Comparison of ENCODE assay signal across 1 cellular context in the genomic region with DNA sequence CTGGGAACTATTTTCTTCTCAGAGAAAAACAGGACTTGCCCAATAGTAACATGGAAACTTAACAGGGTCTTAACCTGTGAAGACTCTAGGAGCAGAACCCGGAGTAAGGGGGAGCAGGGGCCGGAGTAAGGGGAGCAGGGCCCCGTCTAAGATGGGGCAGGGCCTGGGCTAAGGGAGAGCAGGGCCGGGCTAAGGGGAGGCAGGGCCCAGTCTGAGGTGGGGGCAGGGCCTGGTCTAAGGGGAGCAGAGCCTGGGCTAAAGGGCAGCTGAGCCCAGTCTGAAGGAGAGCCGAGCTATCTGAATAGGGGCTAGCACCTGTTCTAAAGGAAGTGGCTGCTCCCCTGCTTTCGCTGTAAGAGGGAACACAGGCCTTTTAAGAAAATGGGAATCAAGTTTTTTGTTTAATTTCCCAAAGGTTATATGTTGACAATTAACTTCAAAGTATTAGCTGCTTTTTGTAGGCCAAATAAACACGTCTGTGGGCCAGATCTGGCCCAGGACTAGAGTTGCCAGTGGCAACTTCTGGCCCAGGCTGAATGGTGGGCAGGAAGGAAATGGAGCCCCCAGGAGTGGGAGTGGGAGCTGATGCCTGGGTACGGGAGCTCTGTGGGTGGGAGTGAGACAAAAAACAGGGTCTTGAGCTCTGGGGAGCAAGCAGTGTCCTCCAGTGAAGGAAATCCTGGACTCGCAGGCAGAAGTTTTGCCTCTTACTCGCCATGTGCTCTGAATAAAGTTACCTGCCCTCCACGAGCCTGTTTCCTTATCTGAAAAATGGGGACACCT.
TF ChIP-seq lines count a peak whose summit lies in the region.

No MANE protein-coding gene starts in this region.

TF ChIP-seq in HEK293, 187 proteins besides CTCF, POLR2A, EP300 and RAD21:
- TF ChIP-seq EGR2 (tag by site-specific recombination; IDR thresholded peaks at IDR 0.05; ENCODE audit: low read depth) = peak; percentile 53; the same call in 1 of the 2 replicates
- no peak for TF ChIP-seq ZNF112 (tag by site-specific recombination; IDR thresholded peaks at IDR 0.05)
- no peak for TF ChIP-seq RBAK (tag by site-specific recombination; IDR thresholded peaks at IDR 0.05)
- TF ChIP-seq ZFHX2 (tag by site-specific recombination; conservative IDR thresholded peaks at IDR 0.05) = peak; percentile 56
